ENCODE assay signal across 38 cellular contexts in genomic region chr1:169804941-169805340, GRCh38.
"Had no signal": no experiment of that assay in that cellular context is flagged by ENCODE, and none has a peak within 500 bp of the region (broad histone marks: within the 10 kb centered on the region; RNA-seq: fewer than 3 reads in every experiment).

No MANE protein-coding gene starts in this region.

- H3K4me1 ChIP-seq: adrenal gland, ascending aorta, body of pancreas, breast epithelium had no signal

- H3K27me3 ChIP-seq: adrenal gland, ascending aorta, body of pancreas, brain microvascular endothelial cell, breast epithelium, cardiac muscle cell had no signal

- H3K27ac ChIP-seq: adrenal gland, ascending aorta, body of pancreas, brain microvascular endothelial cell, breast epithelium, cardiac muscle cell had no signal

- H3K9me3 Mint-ChIP-seq: activated naive CD4-positive, alpha-beta T cell treated with anti-CD3 and anti-CD28 coated beads for 36 hours; activated naive CD4-positive, alpha-beta T cell treated with anti-CD3 and anti-CD28 coated beads, Interleukin-2, amount 10 ng/mL, durations not matched to agents 7 days and 5 days; activated naive CD4-positive, alpha-beta T cell treated with anti-CD3 and anti-CD28 coated beads, Interleukin-2, amount 50 U/mL, for 24 hours; activated naive CD4-positive, alpha-beta T cell treated with anti-CD3 and anti-CD28 coated beads, Interleukin-2, amount 50 U/mL, for 72 hours; activated naive CD8-positive, alpha-beta T cell treated with anti-CD3 and anti-CD28 coated beads for 36 hours; activated naive CD8-positive, alpha-beta T cell treated with anti-CD3 and anti-CD28 coated beads, Interleukin-2, amount 10 ng/mL, durations not matched to agents 7 days and 5 days; activated naive CD8-positive, alpha-beta T cell treated with anti-CD3 and anti-CD28 coated beads, Interleukin-2, amount 50 U/mL, for 24 hours; activated T-cell treated with anti-CD3 and anti-CD28 coated beads, Interleukin-2, amount 50 U/mL, for 24 hours; activated T-cell treated with anti-CD3 and anti-CD28 coated beads, Interleukin-2, amount 50 U/mL, for 4 hours; activated T-cell treated with anti-CD3 and anti-CD28 coated beads, Interleukin-2, amount 50 U/mL, for 72 hours; activated T-helper 1 cell treated with anti-CD3 and anti-CD28 coated beads, Interleukin-12 subunit alpha, Interleukin-12 subunit beta, Interleukin-2, Interleukin-4 antibody, amounts not matched to agents 30 ng/mL and 10 ng/mL and 1 ng/mL, durations not matched to agents 14 hours and 24 hours and 36 hours; activated T-helper 17 cell treated with anti-CD3 and anti-CD28 coated beads, Interleukin-2, amount 50 U/mL, for 72 hours; activated T-helper 2 cell treated with anti-CD3 and anti-CD28 coated beads, Interferon-gamma antibody, Interleukin-2, Interleukin-4, amounts not matched to agents 10 μg/mL and 5 μg/mL and 100 μg/mL, durations not matched to agents 14 hours and 24 hours and 36 hours; brain; central memory CD8-positive, alpha-beta T cell had no signal

- H3K4me1 Mint-ChIP-seq: activated naive CD4-positive, alpha-beta T cell treated with anti-CD3 and anti-CD28 coated beads, Interleukin-2, amount 50 U/mL, for 24 hours; activated naive CD8-positive, alpha-beta T cell treated with anti-CD3 and anti-CD28 coated beads for 36 hours; activated naive CD8-positive, alpha-beta T cell treated with anti-CD3 and anti-CD28 coated beads, Interleukin-2, amount 50 U/mL, for 24 hours; activated T-helper 17 cell treated with anti-CD3 and anti-CD28 coated beads, Interleukin-2, amount 50 U/mL, for 72 hours; brain; central memory CD8-positive, alpha-beta T cell had no signal

- H3K36me3 ChIP-seq: brain microvascular endothelial cell, breast epithelium had no signal

- H3K4me3 Mint-ChIP-seq: activated naive CD4-positive, alpha-beta T cell treated with anti-CD3 and anti-CD28 coated beads for 36 hours; activated naive CD4-positive, alpha-beta T cell treated with anti-CD3 and anti-CD28 coated beads, Interleukin-2, amount 10 ng/mL, durations not matched to agents 7 days and 5 days; activated naive CD4-positive, alpha-beta T cell treated with anti-CD3 and anti-CD28 coated beads, Interleukin-2, amount 50 U/mL, for 24 hours; activated naive CD8-positive, alpha-beta T cell; activated naive CD8-positive, alpha-beta T cell treated with anti-CD3 and anti-CD28 coated beads for 36 hours; activated naive CD8-positive, alpha-beta T cell treated with anti-CD3 and anti-CD28 coated beads, Interleukin-2, amount 10 ng/mL, durations not matched to agents 7 days and 5 days; activated naive CD8-positive, alpha-beta T cell treated with anti-CD3 and anti-CD28 coated beads, Interleukin-2, amount 50 U/mL, for 24 hours; activated T-cell treated with anti-CD3 and anti-CD28 coated beads, Interleukin-2, amount 50 U/mL, for 24 hours; activated T-cell treated with anti-CD3 and anti-CD28 coated beads, Interleukin-2, amount 50 U/mL, for 4 hours; activated T-cell treated with anti-CD3 and anti-CD28 coated beads, Interleukin-2, amount 50 U/mL, for 72 hours; activated T-helper 1 cell treated with anti-CD3 and anti-CD28 coated beads, Interleukin-12 subunit alpha, Interleukin-12 subunit beta, Interleukin-2, Interleukin-4 antibody, amounts not matched to agents 30 ng/mL and 10 ng/mL and 1 ng/mL, durations not matched to agents 14 hours and 24 hours and 36 hours; activated T-helper 17 cell treated with anti-CD3 and anti-CD28 coated beads, Interleukin-2, amount 50 U/mL, for 72 hours; brain; central memory CD8-positive, alpha-beta T cell had no signal

- H3K27me3 Mint-ChIP-seq: activated naive CD4-positive, alpha-beta T cell treated with anti-CD3 and anti-CD28 coated beads, Interleukin-2, amount 10 ng/mL, durations not matched to agents 7 days and 5 days; activated naive CD4-positive, alpha-beta T cell treated with anti-CD3 and anti-CD28 coated beads, Interleukin-2, amount 50 U/mL, for 24 hours; activated naive CD8-positive, alpha-beta T cell; activated naive CD8-positive, alpha-beta T cell treated with anti-CD3 and anti-CD28 coated beads for 36 hours; activated naive CD8-positive, alpha-beta T cell treated with anti-CD3 and anti-CD28 coated beads, Interleukin-2, amount 10 ng/mL, durations not matched to agents 7 days and 5 days; activated naive CD8-positive, alpha-beta T cell treated with anti-CD3 and anti-CD28 coated beads, Interleukin-2, amount 50 U/mL, for 24 hours; activated T-cell treated with anti-CD3 and anti-CD28 coated beads, Interleukin-2, amount 50 U/mL, for 24 hours; activated T-helper 17 cell treated with anti-CD3 and anti-CD28 coated beads, Interleukin-2, amount 50 U/mL, for 72 hours; brain; central memory CD8-positive, alpha-beta T cell had no signal

- H3K27ac Mint-ChIP-seq: activated naive CD4-positive, alpha-beta T cell treated with anti-CD3 and anti-CD28 coated beads for 36 hours; activated naive CD4-positive, alpha-beta T cell treated with anti-CD3 and anti-CD28 coated beads, Interleukin-2, amount 10 ng/mL, durations not matched to agents 7 days and 5 days; activated naive CD4-positive, alpha-beta T cell treated with anti-CD3 and anti-CD28 coated beads, Interleukin-2, amount 50 U/mL, for 24 hours; activated naive CD4-positive, alpha-beta T cell treated with anti-CD3 and anti-CD28 coated beads, Interleukin-2, amount 50 U/mL, for 72 hours; activated naive CD8-positive, alpha-beta T cell; activated naive CD8-positive, alpha-beta T cell treated with anti-CD3 and anti-CD28 coated beads for 36 hours; activated naive CD8-positive, alpha-beta T cell treated with anti-CD3 and anti-CD28 coated beads, Interleukin-2, amount 10 ng/mL, durations not matched to agents 7 days and 5 days; activated naive CD8-positive, alpha-beta T cell treated with anti-CD3 and anti-CD28 coated beads, Interleukin-2, amount 50 U/mL, for 24 hours; activated T-cell treated with anti-CD3 and anti-CD28 coated beads, Interleukin-2, amount 50 U/mL, for 24 hours; activated T-cell treated with anti-CD3 and anti-CD28 coated beads, Interleukin-2, amount 50 U/mL, for 72 hours; activated T-helper 1 cell treated with anti-CD3 and anti-CD28 coated beads, Interleukin-12 subunit alpha, Interleukin-12 subunit beta, Interleukin-2, Interleukin-4 antibody, amounts not matched to agents 30 ng/mL and 10 ng/mL and 1 ng/mL, durations not matched to agents 14 hours and 24 hours and 36 hours; activated T-helper 17 cell treated with anti-CD3 and anti-CD28 coated beads, Interleukin-2, amount 50 U/mL, for 72 hours; activated T-helper 2 cell treated with anti-CD3 and anti-CD28 coated beads, Interferon-gamma antibody, Interleukin-2, Interleukin-4, amounts not matched to agents 10 μg/mL and 5 μg/mL and 100 μg/mL, durations not matched to agents 14 hours and 24 hours and 36 hours; brain had no signal

- H3K9me3 ChIP-seq: adrenal gland, ascending aorta, body of pancreas, breast epithelium had no signal

- H3K4me3 ChIP-seq: adrenal gland, ascending aorta, body of pancreas, breast epithelium, cardiac muscle cell had no signal

- DNase-seq: activated effector memory CD4-positive, alpha-beta T cell treated with anti-CD3 and anti-CD28 coated beads, Interleukin-2, amount 50 U/mL, for 16 hours; activated effector memory CD4-positive, alpha-beta T cell treated with Interleukin-2 at 50 U/mL for 16 hours; activated gamma-delta T cell; activated gamma-delta T cell treated with Interleukin-2 at 50 U/mL for 16 hours; activated naive CD4-positive, alpha-beta T cell; activated naive CD4-positive, alpha-beta T cell treated with anti-CD3 and anti-CD28 coated beads for 36 hours; activated naive CD4-positive, alpha-beta T cell treated with anti-CD3 and anti-CD28 coated beads, Interleukin-2, amount 10 ng/mL, durations not matched to agents 7 days and 5 days; activated naive CD4-positive, alpha-beta T cell treated with anti-CD3 and anti-CD28 coated beads, Interleukin-2, amount 50 U/mL, for 16 hours; activated naive CD4-positive, alpha-beta T cell treated with Interleukin-2 at 50 U/mL for 16 hours; activated naive CD8-positive, alpha-beta T cell treated with anti-CD3 and anti-CD28 coated beads for 36 hours; activated naive CD8-positive, alpha-beta T cell treated with anti-CD3 and anti-CD28 coated beads, Interleukin-2, amount 10 ng/mL, durations not matched to agents 7 days and 5 days; activated naive CD8-positive, alpha-beta T cell treated with anti-CD3 and anti-CD28 coated beads, Interleukin-2, amount 50 U/mL, for 24 hours; activated T-cell treated with anti-CD3 and anti-CD28 coated beads, Interleukin-2, amount 50 U/mL, for 1 hour; activated T-cell treated with anti-CD3 and anti-CD28 coated beads, Interleukin-2, amount 50 U/mL, for 24 hours; activated T-cell treated with anti-CD3 and anti-CD28 coated beads, Interleukin-2, amount 50 U/mL, for 4 hours; activated T-cell treated with anti-CD3 and anti-CD28 coated beads, Interleukin-2, amount 50 U/mL, for 48 hours; activated T-cell treated with anti-CD3 and anti-CD28 coated beads, Interleukin-2, amount 50 U/mL, for 72 hours; adrenal gland; amniotic stem cell; amygdala; anterior cingulate cortex; aorta; body of pancreas; brain microvascular endothelial cell; caudate nucleus; central memory CD4-positive, alpha-beta T cell; cerebellar nuclear complex had no signal
